Comparison of ENCODE assay signal across 8 cellular contexts in the genomic region with DNA sequence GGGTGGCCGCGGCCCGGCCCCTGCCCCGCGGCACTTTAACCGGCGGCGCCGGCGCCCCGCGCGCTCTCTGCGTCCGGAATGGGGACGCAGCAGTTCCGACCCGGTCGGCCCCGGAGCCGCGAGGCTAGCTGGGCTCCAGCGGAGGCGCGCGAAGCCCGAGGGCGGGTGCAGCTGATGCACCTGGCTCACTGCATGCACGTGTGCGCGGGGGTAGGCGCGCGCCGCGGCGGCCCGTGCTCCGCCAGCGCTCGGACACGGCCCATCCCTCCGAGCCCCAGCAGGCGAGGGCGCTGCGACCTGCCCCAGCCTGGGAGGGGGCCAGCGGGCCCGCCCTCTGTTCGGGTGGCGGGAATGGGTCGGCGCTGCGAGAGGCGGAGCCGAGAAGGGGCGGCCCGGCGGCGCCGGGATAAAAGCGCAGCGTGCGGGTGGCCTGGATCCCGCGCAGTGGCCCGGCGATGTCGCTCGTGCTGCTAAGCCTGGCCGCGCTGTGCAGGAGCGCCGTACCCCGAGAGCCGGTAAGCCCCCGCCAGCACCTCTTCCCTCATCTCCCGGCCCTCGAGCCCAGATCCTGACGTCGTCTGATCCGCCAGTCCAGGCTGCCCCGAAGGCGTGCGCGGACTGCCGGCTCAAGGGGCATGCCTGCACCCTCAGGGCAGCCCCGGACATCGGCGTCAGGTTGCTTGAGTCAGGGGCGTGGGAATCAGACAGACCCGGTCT.
DNase-seq lines count a peak whose midpoint lies in the region; ATAC-seq and TF ChIP-seq lines count a peak whose summit lies in the region.

TSS of gene CHDH (minus strand) at position 286 of the 717 bp plus-strand sequence. CDS start 22,411 bp downstream, outside the sequence.
A gene with protein sequence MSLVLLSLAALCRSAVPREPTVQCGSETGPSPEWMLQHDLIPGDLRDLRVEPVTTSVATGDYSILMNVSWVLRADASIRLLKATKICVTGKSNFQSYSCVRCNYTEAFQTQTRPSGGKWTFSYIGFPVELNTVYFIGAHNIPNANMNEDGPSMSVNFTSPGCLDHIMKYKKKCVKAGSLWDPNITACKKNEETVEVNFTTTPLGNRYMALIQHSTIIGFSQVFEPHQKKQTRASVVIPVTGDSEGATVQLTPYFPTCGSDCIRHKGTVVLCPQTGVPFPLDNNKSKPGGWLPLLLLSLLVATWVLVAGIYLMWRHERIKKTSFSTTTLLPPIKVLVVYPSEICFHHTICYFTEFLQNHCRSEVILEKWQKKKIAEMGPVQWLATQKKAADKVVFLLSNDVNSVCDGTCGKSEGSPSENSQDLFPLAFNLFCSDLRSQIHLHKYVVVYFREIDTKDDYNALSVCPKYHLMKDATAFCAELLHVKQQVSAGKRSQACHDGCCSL (plus strand): TSS at position 435 of the 717 bp plus-strand sequence. CDS start 21 bp downstream, at position 456.

- H3K27ac ChIP-seq in 22Rv1 (peak within 1 kb of the TSS; percentile 89), caudate nucleus (ENCODE audit: low read depth, low read length) (peak within 1 kb of the TSS; percentile 96)

- peaks cover 41% of the 10 kb centered on the region for H3K4me1 Mint-ChIP-seq in stimulated activated memory B cell treated with anti-CD40 and anti-IgM and Interleukin-4, amounts not matched to agents 10 μg/mL and 1 μg/mL and 100 μg/mL, for 72 hours

- peaks cover 22% of the 10 kb centered on the region for H3K36me3 Mint-ChIP-seq in stimulated activated memory B cell treated with anti-CD40 and anti-IgM and Interleukin-4, amounts not matched to agents 10 μg/mL and 1 μg/mL and 100 μg/mL, for 72 hours

- ATAC-seq in HG02798 (IDR thresholded peaks at IDR 0.05; ENCODE audit: poor library complexity, unreplicated experiment), result peak; percentile 50
- peak; percentile 61 for ATAC-seq in stimulated activated memory B cell treated with anti-CD40 and anti-IgM and Interleukin-4, amounts not matched to agents 10 μg/mL and 1 μg/mL and 100 μg/mL, for 72 hours

- H3K27me3 Mint-ChIP-seq in stimulated activated memory B cell treated with anti-CD40 and anti-IgM and Interleukin-4, amounts not matched to agents 10 μg/mL and 1 μg/mL and 100 μg/mL, for 72 hours, result peaks cover 10% of the 10 kb centered on the region

- H3K9me3 Mint-ChIP-seq in stimulated activated memory B cell treated with anti-CD40 and anti-IgM and Interleukin-4, amounts not matched to agents 10 μg/mL and 1 μg/mL and 100 μg/mL, for 72 hours, result no peaks in the 10 kb centered on the region

- DNase-seq in NCI-H69 (lab: John Stamatoyannopoulos, UW) (peak; percentile 83), caudate nucleus (lab: John Stamatoyannopoulos, UW) (peak in 54 of 61 donors; percentile 4 to 82 (median 53)), kidney tubule cell (ENCODE audit: low spot score) (peak; percentile 76), activated gamma-delta T cell (lab: John Stamatoyannopoulos, UW) (no peak)

- H3K4me3 Mint-ChIP-seq in stimulated activated memory B cell treated with anti-CD40 and anti-IgM and Interleukin-4, amounts not matched to agents 10 μg/mL and 1 μg/mL and 100 μg/mL, for 72 hours, result peak within 1 kb of the TSS; percentile 79

- TF ChIP-seq CTCF in 22Rv1 (IDR thresholded peaks at IDR 0.05) (no peak; the same call in none of the 2 replicates), GM12874 (IDR thresholded peaks at IDR 0.05; ENCODE audit: insufficient read depth, low read depth, low read length) (peak; percentile 11; the same call in 1 of the 2 replicates)

- peak within 1 kb of the TSS; percentile 80 for H3K27ac Mint-ChIP-seq in stimulated activated memory B cell treated with anti-CD40 and anti-IgM and Interleukin-4, amounts not matched to agents 10 μg/mL and 1 μg/mL and 100 μg/mL, for 72 hours
